ENCODE assay signal across 1 cellular context in the genomic region with DNA sequence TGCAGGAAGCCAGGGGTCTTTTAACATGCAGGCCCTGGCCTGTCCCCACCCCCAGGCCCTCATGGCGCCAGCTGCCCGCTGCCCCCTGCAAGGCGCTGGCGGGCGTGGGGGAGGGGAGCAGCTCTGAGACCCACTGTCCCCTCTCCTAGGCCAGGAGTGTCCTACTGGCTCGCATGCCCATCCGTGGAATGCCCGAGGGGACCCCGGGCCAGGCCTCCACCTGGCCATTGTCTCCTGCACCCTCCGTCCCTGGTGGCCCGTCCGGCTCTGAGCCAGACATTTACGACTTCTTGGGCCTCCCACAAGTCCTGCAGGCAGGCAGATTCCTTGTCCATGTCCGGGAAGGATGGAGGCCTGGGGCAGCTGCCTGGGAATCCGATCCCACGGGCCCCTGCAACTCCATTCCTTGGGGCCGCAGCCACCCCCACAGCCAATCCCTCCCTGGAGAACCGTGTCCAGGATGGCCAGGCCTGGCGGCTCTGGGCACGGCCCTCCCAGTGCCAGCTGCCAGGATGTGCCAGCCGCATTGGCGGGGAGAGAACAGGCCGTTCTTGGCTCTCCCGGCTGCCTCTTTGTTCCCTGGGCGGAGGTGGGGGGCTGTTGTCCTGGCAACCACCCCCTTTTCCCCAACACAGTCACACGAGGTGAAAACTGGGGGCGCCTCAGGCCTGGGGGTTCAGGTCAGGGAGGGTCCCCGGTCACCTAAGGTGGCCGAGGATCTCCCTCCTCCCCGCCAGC.
TF ChIP-seq lines count a peak whose summit lies in the region.

No MANE protein-coding gene starts in this region.

TF ChIP-seq in GM12878, 131 proteins besides CTCF, POLR2A, EP300 and RAD21:
- TF ChIP-seq PAX8 (IDR thresholded peaks at IDR 0.05) (no peak), CBFB (IDR thresholded peaks at IDR 0.05; ENCODE audit: low read depth) (no peak), SMAD5 (IDR thresholded peaks at IDR 0.05; ENCODE audit: low read depth) (no peak), NR2C1 (IDR thresholded peaks at IDR 0.05) (no peak), SIX5 (IDR thresholded peaks at IDR 0.05; ENCODE audit: low read depth, low read length, severe bottlenecking) (no peak), ZSCAN29 (IDR thresholded peaks at IDR 0.05) (no peak), TCF12 (IDR thresholded peaks at IDR 0.05; ENCODE audit: low read depth, low read length) (no peak), FOXK2 (IDR thresholded peaks at IDR 0.05) (no peak), ATF7 (IDR thresholded peaks at IDR 0.05; ENCODE audit: low read depth) (no peak)
- TF ChIP-seq, protein P1, sequence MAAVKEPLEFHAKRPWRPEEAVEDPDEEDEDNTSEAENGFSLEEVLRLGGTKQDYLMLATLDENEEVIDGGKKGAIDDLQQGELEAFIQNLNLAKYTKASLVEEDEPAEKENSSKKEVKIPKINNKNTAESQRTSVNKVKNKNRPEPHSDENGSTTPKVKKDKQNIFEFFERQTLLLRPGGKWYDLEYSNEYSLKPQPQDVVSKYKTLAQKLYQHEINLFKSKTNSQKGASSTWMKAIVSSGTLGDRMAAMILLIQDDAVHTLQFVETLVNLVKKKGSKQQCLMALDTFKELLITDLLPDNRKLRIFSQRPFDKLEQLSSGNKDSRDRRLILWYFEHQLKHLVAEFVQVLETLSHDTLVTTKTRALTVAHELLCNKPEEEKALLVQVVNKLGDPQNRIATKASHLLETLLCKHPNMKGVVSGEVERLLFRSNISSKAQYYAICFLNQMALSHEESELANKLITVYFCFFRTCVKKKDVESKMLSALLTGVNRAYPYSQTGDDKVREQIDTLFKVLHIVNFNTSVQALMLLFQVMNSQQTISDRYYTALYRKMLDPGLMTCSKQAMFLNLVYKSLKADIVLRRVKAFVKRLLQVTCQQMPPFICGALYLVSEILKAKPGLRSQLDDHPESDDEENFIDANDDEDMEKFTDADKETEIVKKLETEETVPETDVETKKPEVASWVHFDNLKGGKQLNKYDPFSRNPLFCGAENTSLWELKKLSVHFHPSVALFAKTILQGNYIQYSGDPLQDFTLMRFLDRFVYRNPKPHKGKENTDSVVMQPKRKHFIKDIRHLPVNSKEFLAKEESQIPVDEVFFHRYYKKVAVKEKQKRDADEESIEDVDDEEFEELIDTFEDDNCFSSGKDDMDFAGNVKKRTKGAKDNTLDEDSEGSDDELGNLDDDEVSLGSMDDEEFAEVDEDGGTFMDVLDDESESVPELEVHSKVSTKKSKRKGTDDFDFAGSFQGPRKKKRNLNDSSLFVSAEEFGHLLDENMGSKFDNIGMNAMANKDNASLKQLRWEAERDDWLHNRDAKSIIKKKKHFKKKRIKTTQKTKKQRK (IDR thresholded peaks at IDR 0.05; ENCODE audit: low read depth, low read length): no peak
- TF ChIP-seq, protein P2, sequence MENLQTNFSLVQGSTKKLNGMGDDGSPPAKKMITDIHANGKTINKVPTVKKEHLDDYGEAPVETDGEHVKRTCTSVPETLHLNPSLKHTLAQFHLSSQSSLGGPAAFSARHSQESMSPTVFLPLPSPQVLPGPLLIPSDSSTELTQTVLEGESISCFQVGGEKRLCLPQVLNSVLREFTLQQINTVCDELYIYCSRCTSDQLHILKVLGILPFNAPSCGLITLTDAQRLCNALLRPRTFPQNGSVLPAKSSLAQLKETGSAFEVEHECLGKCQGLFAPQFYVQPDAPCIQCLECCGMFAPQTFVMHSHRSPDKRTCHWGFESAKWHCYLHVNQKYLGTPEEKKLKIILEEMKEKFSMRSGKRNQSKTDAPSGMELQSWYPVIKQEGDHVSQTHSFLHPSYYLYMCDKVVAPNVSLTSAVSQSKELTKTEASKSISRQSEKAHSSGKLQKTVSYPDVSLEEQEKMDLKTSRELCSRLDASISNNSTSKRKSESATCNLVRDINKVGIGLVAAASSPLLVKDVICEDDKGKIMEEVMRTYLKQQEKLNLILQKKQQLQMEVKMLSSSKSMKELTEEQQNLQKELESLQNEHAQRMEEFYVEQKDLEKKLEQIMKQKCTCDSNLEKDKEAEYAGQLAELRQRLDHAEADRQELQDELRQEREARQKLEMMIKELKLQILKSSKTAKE (IDR thresholded peaks at IDR 0.05; ENCODE audit: low read depth, poor library complexity, severe bottlenecking): no peak
- TF ChIP-seq, protein P3, sequence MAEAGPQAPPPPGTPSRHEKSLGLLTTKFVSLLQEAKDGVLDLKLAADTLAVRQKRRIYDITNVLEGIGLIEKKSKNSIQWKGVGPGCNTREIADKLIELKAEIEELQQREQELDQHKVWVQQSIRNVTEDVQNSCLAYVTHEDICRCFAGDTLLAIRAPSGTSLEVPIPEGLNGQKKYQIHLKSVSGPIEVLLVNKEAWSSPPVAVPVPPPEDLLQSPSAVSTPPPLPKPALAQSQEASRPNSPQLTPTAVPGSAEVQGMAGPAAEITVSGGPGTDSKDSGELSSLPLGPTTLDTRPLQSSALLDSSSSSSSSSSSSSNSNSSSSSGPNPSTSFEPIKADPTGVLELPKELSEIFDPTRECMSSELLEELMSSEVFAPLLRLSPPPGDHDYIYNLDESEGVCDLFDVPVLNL (IDR thresholded peaks at IDR 0.05; ENCODE audit: low read depth, low read length): no peak
